ENCODE assay signal across 28 cellular contexts in the genomic region with DNA sequence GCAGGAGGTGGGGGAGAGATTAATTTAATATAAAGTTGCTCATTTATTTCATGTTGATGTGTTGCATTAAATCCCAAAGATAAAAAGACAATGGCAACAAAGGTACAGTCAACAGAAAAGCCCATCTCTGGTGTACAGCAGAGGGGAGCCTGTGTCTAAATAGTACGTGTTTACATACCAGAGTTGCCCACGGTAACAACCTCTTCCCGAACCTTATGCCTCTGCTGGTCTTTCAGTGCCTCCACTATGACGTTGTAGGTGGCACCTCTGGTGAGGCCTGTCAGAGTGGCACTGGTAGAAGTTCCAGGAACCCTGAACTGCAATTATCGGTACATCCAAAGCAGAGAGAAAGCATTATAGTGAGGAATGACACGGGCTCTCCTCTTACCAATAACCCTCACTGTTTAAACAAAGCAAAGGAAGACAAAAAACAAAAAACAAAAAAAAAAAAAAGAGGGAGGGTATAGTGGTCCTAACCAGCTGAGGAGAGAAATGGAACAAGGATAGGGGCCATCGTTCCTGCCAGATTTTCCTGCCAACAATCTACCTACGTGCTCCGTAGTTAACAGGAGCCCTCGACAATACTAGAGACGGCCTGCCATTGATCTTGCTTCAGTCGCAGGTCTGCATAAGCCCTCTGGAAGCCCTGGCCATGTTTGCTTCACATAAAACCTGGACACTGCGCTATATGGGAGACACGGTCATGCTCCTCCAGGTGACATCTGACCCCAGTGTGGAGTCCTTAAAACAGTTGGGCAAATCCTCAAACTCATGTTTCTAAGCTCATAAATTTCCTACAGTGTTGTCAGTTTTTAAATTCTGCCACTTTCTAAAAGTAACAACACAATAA. TPM values are rescaled to one million over a fixed set of nuclear protein-coding genes. Genes with fewer than 3 reads are reported as not detected.
A peak's percentile ranks its signal among the peaks of the same experiment; 100 is the strongest.
DNase-seq lines count a peak whose midpoint lies in the region; ATAC-seq and TF ChIP-seq lines count a peak whose summit lies in the region.
"Had no signal": no experiment of that assay in that cellular context is flagged by ENCODE, and none has a peak within 500 bp of the region (broad histone marks: within the 10 kb centered on the region; RNA-seq: fewer than 3 reads in every experiment).

No MANE protein-coding gene starts in this region.

- POLR2A ChIA-PET in WTC11 (lab: Charles Lee), result no interaction called here

- H3F3A ChIP-seq in neural progenitor cell (ENCODE audit: low read depth), result no peaks in the 10 kb centered on the region

- ATAC-seq in WTC11, result no peak
- peak; percentile 10 for ATAC-seq in left lobe of liver
- ATAC-seq: foreskin keratinocyte, GM12878, left colon, right cardiac atrium had no signal

- H3K4me1 ChIP-seq in stomach smooth muscle (ENCODE audit: control insufficient read depth, insufficient read depth, low read length) (no peaks in the 10 kb centered on the region), adrenal gland (replicated peaks in 1 of 2) (no peaks in the 10 kb centered on the region), neural progenitor cell (no peaks in the 10 kb centered on the region)
- H3K4me1 ChIP-seq: foreskin keratinocyte had no signal

- H3K27me3 Mint-ChIP-seq in WTC11 (ENCODE audit: low read depth), result no peaks in the 10 kb centered on the region
- H3K27me3 Mint-ChIP-seq in neural progenitor cell (ENCODE audit: insufficient read depth, low read depth), result no peaks in the 10 kb centered on the region
- H3K27me3 Mint-ChIP-seq: activated CD4-positive, alpha-beta T cell treated with anti-CD3 and anti-CD28 coated beads, Interleukin-2, amount 10 ng/mL, durations not matched to agents 7 days and 5 days; CD8-positive, alpha-beta memory T cell; naive B cell had no signal

- no peak overlapping the region for H3K4me2 ChIP-seq in neural progenitor cell
- H3K4me2 ChIP-seq: SK-N-SH had no signal

- intact Hi-C loops in adrenal gland (cut with DNase I), result no loop called here

- no peaks in the 10 kb centered on the region for H4K20me1 ChIP-seq in neural progenitor cell (ENCODE audit: low read depth)

- no peak overlapping the region for H2AFZ ChIP-seq in neural progenitor cell (replicated peaks)

- H3K27me3 ChIP-seq in stomach smooth muscle (ENCODE audit: control insufficient read depth in 1 of 2, insufficient read depth in 2 of 2, low read length in 2 of 2) (no peaks in the 10 kb centered on the region), adrenal gland (no peaks in the 10 kb centered on the region), neural progenitor cell (no peaks in the 10 kb centered on the region)
- H3K27me3 ChIP-seq: dorsolateral prefrontal cortex, foreskin keratinocyte had no signal

- H3K4me3 ChIP-seq in stomach smooth muscle (ENCODE audit: low read length in 2 of 2), result no peak overlapping the region
- H3K4me3 ChIP-seq in adrenal gland, result no peak overlapping the region
- no peak overlapping the region for H3K4me3 ChIP-seq in neural progenitor cell
- H3K4me3 ChIP-seq: dorsolateral prefrontal cortex, GM12878, thoracic aorta had no signal

- H3K79me2 ChIP-seq in neural progenitor cell (ENCODE audit: low read depth), result no peaks in the 10 kb centered on the region

- H3K4me3 Mint-ChIP-seq in WTC11 (no peak overlapping the region), neural progenitor cell (no peak overlapping the region)
- H3K4me3 Mint-ChIP-seq: activated CD4-positive, alpha-beta T cell treated with anti-CD3 and anti-CD28 coated beads, Interleukin-2, amount 10 ng/mL, durations not matched to agents 7 days and 5 days; CD8-positive, alpha-beta memory T cell; naive B cell had no signal

- no peaks in the 10 kb centered on the region for H3K4me1 Mint-ChIP-seq in WTC11
- H3K4me1 Mint-ChIP-seq in neural progenitor cell, result no peaks in the 10 kb centered on the region
- H3K4me1 Mint-ChIP-seq: activated CD4-positive, alpha-beta T cell treated with anti-CD3 and anti-CD28 coated beads, Interleukin-2, amount 10 ng/mL, durations not matched to agents 7 days and 5 days; CD8-positive, alpha-beta memory T cell; naive B cell had no signal

- H3K9me3 ChIP-seq in stomach smooth muscle (ENCODE audit: control insufficient read depth in 2 of 2, low read length in 2 of 2) (no peaks in the 10 kb centered on the region), adrenal gland (replicated peaks in 1 of 3) (no peaks in the 10 kb centered on the region), neural progenitor cell (ENCODE audit: low read depth) (no peaks in the 10 kb centered on the region)
- H3K9me3 ChIP-seq: SK-N-SH, thoracic aorta had no signal

- peak overlapping the region; percentile 14; the same call in 1 of the 2 replicates for H3K27ac Mint-ChIP-seq in WTC11
- no peak overlapping the region for H3K27ac Mint-ChIP-seq in neural progenitor cell
- H3K27ac Mint-ChIP-seq: activated CD4-positive, alpha-beta T cell treated with anti-CD3 and anti-CD28 coated beads, Interleukin-2, amount 10 ng/mL, durations not matched to agents 7 days and 5 days; naive B cell had no signal

- peak overlapping the region; percentile 13 for H3K27ac ChIP-seq in stomach smooth muscle (ENCODE audit: low read length)
- no peak overlapping the region for H3K27ac ChIP-seq in adrenal gland
- H3K27ac ChIP-seq in neural progenitor cell, result no peak overlapping the region
- H3K27ac ChIP-seq: dorsolateral prefrontal cortex, foreskin keratinocyte, RWPE1, thoracic aorta, VCaP had no signal

- DNase-seq in EH (ENCODE audit: low read depth) (peak; percentile 37), WTC11 (ENCODE audit: low spot score) (no peak), left lobe of liver (ENCODE audit: low spot score) (no peak), DMS153 (lab: John Stamatoyannopoulos, UW) (no peak), adrenal gland (no peak), neural progenitor cell (ENCODE audit: low spot score) (no peak)
- DNase-seq: activated CD4-positive, alpha-beta T cell treated with anti-CD3 and anti-CD28 coated beads, Interleukin-2, amount 10 ng/mL, durations not matched to agents 7 days and 5 days; activated naive CD4-positive, alpha-beta T cell treated with Interleukin-2 at 50 U/mL for 16 hours; activated T-cell treated with anti-CD3 and anti-CD28 coated beads, Interleukin-2, amount 50 U/mL, for 48 hours; CD8-positive, alpha-beta memory T cell; central memory CD4-positive, alpha-beta T cell; DND-41; dorsolateral prefrontal cortex; foreskin keratinocyte; GOT3; KG1; left colon; naive B cell; NCI-H1694 treated with DMSO at 0.1 percent for 48 hours; right cardiac atrium; SK-N-SH; stimulated activated CD4-positive, alpha-beta T cell treated with anti-CD3 and anti-CD28 coated beads, Interleukin-4, amount 100 ng/mL, for 4 hours; stimulated activated naive CD4-positive, alpha-beta T cell had no signal

- CTCF ChIA-PET in WTC11 (lab: Charles Lee), result no interaction called here

- WGBS in adrenal gland, 4 donors, result 80 to 86% (median 85%) methylated on average over 14 of the region's 14 CpGs

- H3K9ac ChIP-seq in stomach smooth muscle (ENCODE audit: low read length in 2 of 2) (no peak overlapping the region), neural progenitor cell (no peak overlapping the region)
- H3K9ac ChIP-seq: SK-N-SH had no signal

- H3K36me3 Mint-ChIP-seq in WTC11 (peaks cover 61% of the 10 kb centered on the region), neural progenitor cell (peaks cover 37% of the 10 kb centered on the region)

- H3K9me3 Mint-ChIP-seq in WTC11 (no peaks in the 10 kb centered on the region), neural progenitor cell (no peaks in the 10 kb centered on the region)
- H3K9me3 Mint-ChIP-seq: CD8-positive, alpha-beta memory T cell had no signal

- TF ChIP-seq POLR2A in adrenal gland (IDR thresholded peaks at IDR 0.05), result no peak

- H3K36me3 ChIP-seq in stomach smooth muscle (ENCODE audit: control insufficient read depth in 2 of 2, insufficient read depth in 2 of 2, low read length in 2 of 2) (peaks cover 53 to 84% of the 10 kb centered on the region in 2 donors), adrenal gland (replicated peaks in 1 of 2) (no peaks in the 10 kb centered on the region), neural progenitor cell (no peaks in the 10 kb centered on the region)

- TF ChIP-seq CTCF in WTC11 (IDR thresholded peaks at IDR 0.05), result no peak
- no peak for TF ChIP-seq CTCF in adrenal gland (IDR thresholded peaks at IDR 0.05)
- TF ChIP-seq CTCF in neural progenitor cell (IDR thresholded peaks at IDR 0.05), result no peak

TF ChIP-seq in WTC11, 78 proteins besides CTCF, POLR2A, EP300 and RAD21:
- TF ChIP-seq RORB (CRISPR knock-in tag; IDR thresholded peaks at IDR 0.05), result 0 out of 2 replicates have a peak, but pooled peaks have one; percentile 29
- no peak for TF ChIP-seq JUN (CRISPR knock-in tag; IDR thresholded peaks at IDR 0.05)
- TF ChIP-seq, protein P1, sequence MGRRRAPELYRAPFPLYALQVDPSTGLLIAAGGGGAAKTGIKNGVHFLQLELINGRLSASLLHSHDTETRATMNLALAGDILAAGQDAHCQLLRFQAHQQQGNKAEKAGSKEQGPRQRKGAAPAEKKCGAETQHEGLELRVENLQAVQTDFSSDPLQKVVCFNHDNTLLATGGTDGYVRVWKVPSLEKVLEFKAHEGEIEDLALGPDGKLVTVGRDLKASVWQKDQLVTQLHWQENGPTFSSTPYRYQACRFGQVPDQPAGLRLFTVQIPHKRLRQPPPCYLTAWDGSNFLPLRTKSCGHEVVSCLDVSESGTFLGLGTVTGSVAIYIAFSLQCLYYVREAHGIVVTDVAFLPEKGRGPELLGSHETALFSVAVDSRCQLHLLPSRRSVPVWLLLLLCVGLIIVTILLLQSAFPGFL (CRISPR knock-in tag; IDR thresholded peaks at IDR 0.05; ENCODE audit: borderline replicate concordance), result no peak
- TF ChIP-seq, protein P2, sequence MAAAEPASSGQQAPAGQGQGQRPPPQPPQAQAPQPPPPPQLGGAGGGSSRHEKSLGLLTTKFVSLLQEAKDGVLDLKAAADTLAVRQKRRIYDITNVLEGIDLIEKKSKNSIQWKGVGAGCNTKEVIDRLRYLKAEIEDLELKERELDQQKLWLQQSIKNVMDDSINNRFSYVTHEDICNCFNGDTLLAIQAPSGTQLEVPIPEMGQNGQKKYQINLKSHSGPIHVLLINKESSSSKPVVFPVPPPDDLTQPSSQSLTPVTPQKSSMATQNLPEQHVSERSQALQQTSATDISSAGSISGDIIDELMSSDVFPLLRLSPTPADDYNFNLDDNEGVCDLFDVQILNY (CRISPR knock-in tag; IDR thresholded peaks at IDR 0.05), result no peak
- TF ChIP-seq FOXP1 (CRISPR knock-in tag; IDR thresholded peaks at IDR 0.05; ENCODE audit: borderline replicate concordance), result no peak

RNA-seq across cellular contexts. Expression of a gene that starts 58.5 kb away (rescaled TPM):
- total RNA-seq in WTC11 (2021) (285 to 309 TPM (median 290 TPM) in 3 replicates), left lobe of liver (43.2 TPM), adrenal gland (10 to 100 TPM; 42.0 to 92.0 (median 67.1) TPM), neural progenitor cell (ENCODE audit: low replicate concordance) (23.9 and 43.2 TPM in 2 replicates)
- 100 to 1,000 TPM; 110 to 164 (median 135) TPM for polyA plus RNA-seq in adrenal gland
